24 cellular contexts compared by ENCODE assay signal in the genomic region with DNA sequence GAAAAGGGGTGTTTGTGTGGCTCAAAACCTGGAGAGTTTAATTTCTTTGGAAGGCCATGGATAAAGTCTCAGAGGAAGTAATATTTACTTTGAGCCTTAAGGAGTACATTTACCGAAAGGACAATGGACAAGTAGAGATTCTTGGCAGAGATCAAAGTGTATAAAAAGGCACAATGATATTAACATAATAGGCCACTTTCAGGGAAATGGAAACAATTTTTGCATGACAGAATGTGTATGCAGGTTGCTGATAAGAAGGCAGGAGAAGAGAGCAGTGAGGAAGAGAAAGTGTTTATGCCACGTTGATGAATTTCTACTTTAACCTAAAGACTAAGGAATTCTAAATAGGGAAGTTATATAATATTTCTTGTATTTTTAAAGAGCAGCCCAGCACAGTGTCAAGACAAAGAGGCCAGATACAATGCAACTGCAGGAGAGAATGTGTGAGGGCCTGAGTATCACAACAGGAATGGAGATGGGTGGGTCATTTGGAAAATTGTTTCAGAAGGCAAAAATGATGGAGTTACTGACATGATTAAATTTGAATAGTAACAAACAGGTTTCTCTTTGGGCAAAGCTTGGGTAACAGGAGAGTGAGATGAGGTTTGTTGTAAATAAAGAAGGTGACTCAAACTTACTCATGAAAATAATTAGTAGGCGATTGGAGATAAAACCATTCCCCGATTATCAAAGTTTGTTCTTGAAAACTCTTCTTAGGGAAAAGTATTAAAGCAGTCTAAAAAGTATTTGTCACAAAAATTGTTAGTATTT.
"Had no signal": no experiment of that assay in that cellular context is flagged by ENCODE, and none has a peak within 500 bp of the region (broad histone marks: within the 10 kb centered on the region; RNA-seq: fewer than 3 reads in every experiment).

No MANE protein-coding gene starts in this region.

- FAIRE-seq: endometrium had no signal

- H3K36me3 Mint-ChIP-seq: naive B cell; stimulated activated naive B cell treated with anti-CD40 and anti-IgM and Interleukin-4, amounts not matched to agents 10 μg/mL and 1 μg/mL and 100 μg/mL, for 72 hours had no signal

- H3K4me3 ChIP-seq: coronary artery, esophagus squamous epithelium, gastroesophageal sphincter, hepatocyte, lung, prostate gland, right lobe of liver, testis, tibial nerve, upper lobe of right lung, vagina had no signal

- H3K27ac Mint-ChIP-seq: naive B cell; nephron; stimulated activated naive B cell treated with anti-CD40 and anti-IgM and Interleukin-4, amounts not matched to agents 10 μg/mL and 1 μg/mL and 100 μg/mL, for 72 hours; stimulated activated naive CD8-positive, alpha-beta T cell treated with anti-CD3 and anti-CD28 coated beads, Interleukin-15, amount 100 ng/mL, for 72 hours had no signal

- DNase-seq: effector memory CD4-positive, alpha-beta T cell; esophagus squamous epithelium; foreskin fibroblast; kidney; left cardiac atrium; left ventricle myocardium superior; mesendoderm; naive B cell; retina; right lobe of liver; stimulated activated CD4-positive, alpha-beta T cell treated with anti-CD3 and anti-CD28 coated beads, Interleukin-4, amount 100 ng/mL, for 24 hours; stimulated activated naive B cell treated with anti-CD40 and anti-IgM and Interleukin-4, amounts not matched to agents 10 μg/mL and 1 μg/mL and 100 μg/mL, for 72 hours; stimulated activated naive CD8-positive, alpha-beta T cell treated with anti-CD3 and anti-CD28 coated beads, Interleukin-15, amount 100 ng/mL, for 72 hours; testis; upper lobe of right lung had no signal

- H3K27me3 ChIP-seq: esophagus squamous epithelium, gastroesophageal sphincter, hepatocyte, right lobe of liver, testis, tibial nerve, upper lobe of right lung, vagina had no signal

- H3K9me3 Mint-ChIP-seq: stimulated activated naive B cell treated with anti-CD40 and anti-IgM and Interleukin-4, amounts not matched to agents 10 μg/mL and 1 μg/mL and 100 μg/mL, for 72 hours had no signal

- H3K36me3 ChIP-seq: esophagus squamous epithelium, gastroesophageal sphincter, prostate gland, right lobe of liver, tibial nerve, upper lobe of right lung, vagina had no signal

- H3K4me3 Mint-ChIP-seq: naive B cell; nephron; stimulated activated naive B cell treated with anti-CD40 and anti-IgM and Interleukin-4, amounts not matched to agents 10 μg/mL and 1 μg/mL and 100 μg/mL, for 72 hours; stimulated activated naive CD8-positive, alpha-beta T cell treated with anti-CD3 and anti-CD28 coated beads, Interleukin-15, amount 100 ng/mL, for 72 hours had no signal

- ATAC-seq: gastroesophageal sphincter; left cardiac atrium; left ventricle myocardium superior; right lobe of liver; stimulated activated naive B cell treated with anti-CD40 and anti-IgM and Interleukin-4, amounts not matched to agents 10 μg/mL and 1 μg/mL and 100 μg/mL, for 72 hours; stimulated activated naive CD8-positive, alpha-beta T cell treated with anti-CD3 and anti-CD28 coated beads, Interleukin-15, amount 100 ng/mL, for 72 hours; upper lobe of right lung had no signal

- H3K4me1 Mint-ChIP-seq: naive B cell; stimulated activated naive B cell treated with anti-CD40 and anti-IgM and Interleukin-4, amounts not matched to agents 10 μg/mL and 1 μg/mL and 100 μg/mL, for 72 hours; stimulated activated naive CD8-positive, alpha-beta T cell treated with anti-CD3 and anti-CD28 coated beads, Interleukin-15, amount 100 ng/mL, for 72 hours had no signal
